ENCODE assay signal across 5 cellular contexts in genomic region chr9:87105-87504, GRCh38. TPM values are rescaled to one million over a fixed set of nuclear protein-coding genes. Genes with fewer than 3 reads are reported as not detected.
"Had no signal": no experiment of that assay in that cellular context is flagged by ENCODE, and none has a peak within 500 bp of the region (broad histone marks: within the 10 kb centered on the region; RNA-seq: fewer than 3 reads in every experiment).

No MANE protein-coding gene starts in this region.

RNA-seq across cellular contexts. Expression of gene FOXD4, which starts 31.1 kb away (rescaled TPM):
- total RNA-seq: GM23248, H1, H4, H7 had no signal
- polyA plus RNA-seq: GM23338 had no signal
